Comparison of ENCODE assay signal across 11 cellular contexts in the genomic region with DNA sequence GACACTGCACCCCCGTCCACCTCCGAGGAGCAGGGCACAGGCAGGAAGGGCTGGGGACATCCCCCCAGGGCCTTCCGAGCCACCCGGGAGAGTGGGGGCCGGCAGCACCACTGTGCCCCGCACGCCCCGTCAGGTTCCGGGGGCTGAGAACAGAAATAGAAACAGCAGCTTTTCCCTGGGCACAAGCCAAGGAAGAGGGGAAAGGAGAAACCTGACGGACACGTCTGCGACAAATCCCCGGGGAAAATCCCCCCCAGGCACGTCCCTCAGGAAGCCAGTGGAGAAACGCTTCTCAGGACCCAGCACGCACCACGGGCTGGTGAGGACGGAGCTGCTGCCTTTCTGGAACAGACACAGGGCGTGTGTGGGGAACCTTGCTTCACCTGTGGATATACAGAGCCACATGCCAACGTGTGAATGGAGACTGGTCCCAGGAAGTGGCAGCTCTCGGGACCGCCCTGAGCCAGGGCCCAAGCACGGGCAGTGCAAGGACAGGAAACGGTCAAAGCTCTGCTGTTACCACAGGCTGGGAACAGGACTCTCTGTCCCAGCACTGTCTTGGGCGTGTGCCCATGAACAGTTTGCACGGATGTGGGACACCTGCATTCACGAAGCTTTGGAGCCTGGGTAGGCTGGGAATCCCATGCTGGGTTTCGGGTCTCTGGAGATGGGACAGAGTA. TPM values are rescaled to one million over a fixed set of nuclear protein-coding genes. Genes with fewer than 3 reads are reported as not detected.
DNase-seq lines count a peak whose midpoint lies in the region; ATAC-seq and TF ChIP-seq lines count a peak whose summit lies in the region.
"Had no signal": no experiment of that assay in that cellular context is flagged by ENCODE, and none has a peak within 500 bp of the region (broad histone marks: within the 10 kb centered on the region; RNA-seq: fewer than 3 reads in every experiment).

No MANE protein-coding gene starts in this region.

- BruUV-seq in MCF 10A (replicated peaks; lab: Mats Ljungman, UMichigan) = no TSS peak

- peaks cover 4% of the 10 kb centered on the region for H3K36me3 Mint-ChIP-seq in MCF 10A (ENCODE audit: insufficient read depth, unreplicated experiment)
- peaks cover 7 to 23% (median 16%) of the 10 kb centered on the region in 5 donors for H3K36me3 Mint-ChIP-seq in naive thymus-derived CD4-positive, alpha-beta T cell

- TF ChIP-seq CTCF in breast epithelium (IDR thresholded peaks at IDR 0.05) (no peak), MCF 10A (IDR thresholded peaks at IDR 0.05; ENCODE audit: unreplicated experiment) (no peak), esophagus muscularis mucosa (IDR thresholded peaks at IDR 0.05) (no peak), vagina (IDR thresholded peaks at IDR 0.05) (no peak)

- H3K4me3 ChIP-seq in breast epithelium (peak overlapping the region; percentile 68 to 91 (median 72)), esophagus muscularis mucosa (peak overlapping the region; percentile 64 to 71 (median 65)), vagina (peak overlapping the region; percentile 61 to 64)
- no peak overlapping the region for H3K4me3 ChIP-seq in naive thymus-derived CD4-positive, alpha-beta T cell (ENCODE audit: low read length)

- H3K9me3 ChIP-seq in breast epithelium = no peaks in the 10 kb centered on the region
- no peaks in the 10 kb centered on the region for H3K9me3 ChIP-seq in esophagus muscularis mucosa
- H3K9me3 ChIP-seq in naive thymus-derived CD4-positive, alpha-beta T cell (ENCODE audit: control insufficient read depth in 2 of 3, low read length in 3 of 3) = no peaks in the 10 kb centered on the region
- no peaks in the 10 kb centered on the region for H3K9me3 ChIP-seq in vagina

- CTCF ChIA-PET in MCF 10A (lab: Yijun Ruan, JAX) = interaction anchor here (0.6 kb wide), 1 partner anchor 185 kb away, joined by 3 read pairs; no protein-coding TSS in a partner anchor
- CTCF ChIA-PET in naive thymus-derived CD4-positive, alpha-beta T cell (lab: Charles Lee) = interaction anchor here (0.8 to 1.0 kb wide), 2 partner anchors 8 to 9 kb away, joined by 3 to 5 read pairs; no protein-coding TSS in a partner anchor

- no peaks in the 10 kb centered on the region for H3K4me1 Mint-ChIP-seq in MCF 10A (ENCODE audit: insufficient read depth, unreplicated experiment)
- peaks cover 28 to 56% (median 39%) of the 10 kb centered on the region in 7 donors for H3K4me1 Mint-ChIP-seq in naive thymus-derived CD4-positive, alpha-beta T cell

- no peaks in the 10 kb centered on the region for H3K36me3 ChIP-seq in breast epithelium
- peaks cover 0 to 23% (median 20%) of the 10 kb centered on the region in 4 donors for H3K36me3 ChIP-seq in esophagus muscularis mucosa
- H3K36me3 ChIP-seq in naive thymus-derived CD4-positive, alpha-beta T cell (ENCODE audit: control insufficient read depth in 2 of 3, insufficient read depth in 3 of 3, low read length in 3 of 3) = peaks cover 0 to 34% (median 7%) of the 10 kb centered on the region in 3 experiments
- H3K36me3 ChIP-seq in vagina = peaks cover 0 to 8% of the 10 kb centered on the region in 2 donors

- H3K27ac ChIP-seq in breast epithelium (peak overlapping the region; percentile 84 to 97), esophagus muscularis mucosa (replicated peaks in 1 of 4) (peak overlapping the region; percentile 84 to 90 (median 86)), vagina (peak overlapping the region; percentile 91)
- peak overlapping the region; percentile 84 for H3K27ac ChIP-seq in naive thymus-derived CD4-positive, alpha-beta T cell (ENCODE audit: low read depth, low read length)

- no peaks in the 10 kb centered on the region for H3K27me3 ChIP-seq in breast epithelium
- no peaks in the 10 kb centered on the region for H3K27me3 ChIP-seq in esophagus muscularis mucosa
- H3K27me3 ChIP-seq in naive thymus-derived CD4-positive, alpha-beta T cell (ENCODE audit: control insufficient read depth in 2 of 2, insufficient read depth in 2 of 2, low read length in 2 of 2) = no peaks in the 10 kb centered on the region
- no peaks in the 10 kb centered on the region for H3K27me3 ChIP-seq in vagina

- H3K27ac Mint-ChIP-seq in MCF 10A (ENCODE audit: low read depth, unreplicated experiment) = no peak overlapping the region
- H3K27ac Mint-ChIP-seq in naive thymus-derived CD4-positive, alpha-beta T cell = peak overlapping the region in 8 of 9 donors; percentile 82 to 97 (median 94)

- peak; percentile 92 for TF ChIP-seq EP300 in esophagus muscularis mucosa (IDR thresholded peaks at IDR 0.05)

- no peaks in the 10 kb centered on the region for H3K9me3 Mint-ChIP-seq in MCF 10A (ENCODE audit: unreplicated experiment)
- no peaks in the 10 kb centered on the region for H3K9me3 Mint-ChIP-seq in naive thymus-derived CD4-positive, alpha-beta T cell

- DNase-seq in breast epithelium (ENCODE audit: low spot score in 2 of 2) = peak; percentile 66 to 81
- DNase-seq in MCF 10A (ENCODE audit: unreplicated experiment) = no peak
- no peak for DNase-seq in esophagus muscularis mucosa (ENCODE audit: extremely low spot score)
- no peak for DNase-seq in naive thymus-derived CD4-positive, alpha-beta T cell
- DNase-seq in vagina (ENCODE audit: extremely low spot score in 2 of 2) = no peak
- no peak for DNase-seq in middle frontal gyrus (ENCODE audit: extremely low spot score, low spot score)
- DNase-seq: NCI-H1436 treated with DMSO at 0.1 percent for 48 hours had no signal

- no peaks in the 10 kb centered on the region for H3K27me3 Mint-ChIP-seq in MCF 10A (ENCODE audit: insufficient read depth, unreplicated experiment)
- peaks cover 0 to 3% (median 0%) of the 10 kb centered on the region in 5 donors for H3K27me3 Mint-ChIP-seq in naive thymus-derived CD4-positive, alpha-beta T cell

- H3K4me1 ChIP-seq in breast epithelium (peaks cover 17 to 24% of the 10 kb centered on the region in 2 donors), esophagus muscularis mucosa (peaks cover 61 to 91% (median 69%) of the 10 kb centered on the region in 4 donors), vagina (peaks cover 87% of the 10 kb centered on the region)
- H3K4me1 ChIP-seq in naive thymus-derived CD4-positive, alpha-beta T cell (ENCODE audit: control insufficient read depth in 2 of 2, insufficient read depth in 2 of 2, low read length in 2 of 2) = peaks cover 26 to 38% of the 10 kb centered on the region in 2 donors

- no peak overlapping the region for H3K4me3 Mint-ChIP-seq in MCF 10A (ENCODE audit: unreplicated experiment)
- H3K4me3 Mint-ChIP-seq in naive thymus-derived CD4-positive, alpha-beta T cell = peak overlapping the region; percentile 9 to 100 (median 96)

- intact Hi-C loops in breast epithelium (cut with DNase I; ENCODE audit: low total_unique reads) (loop anchor here (10.0 kb wide), 1 partner anchor 117 kb away; a partner anchor contains a TSS), MCF 10A (cut with micrococcal nuclease) (no loop called here), esophagus muscularis mucosa (cut with DNase I) (no loop called here), vagina (cut with DNase I) (loop anchor here (2.0 to 5.0 kb wide), 2 partner anchors 15 to 80 kb away; a partner anchor contains a TSS)
- intact Hi-C loops in naive thymus-derived CD4-positive, alpha-beta T cell (cut with micrococcal nuclease) = loop anchor here (2.0 to 10.0 kb wide), 4 partner anchors 39 to 240 kb away; a partner anchor contains a TSS

- no peak for ATAC-seq in naive thymus-derived CD4-positive, alpha-beta T cell
- no peak for ATAC-seq in GM19397 (IDR thresholded peaks at IDR 0.05; ENCODE audit: unreplicated experiment)
- ATAC-seq in GM19455 (IDR thresholded peaks at IDR 0.05; ENCODE audit: unreplicated experiment) = no peak

- 27% methylated on average over 26 of the region's 28 CpGs for WGBS in esophagus muscularis mucosa

- POLR2A ChIA-PET in MCF 10A (lab: Yijun Ruan, JAX) = no interaction called here
- POLR2A ChIA-PET in naive thymus-derived CD4-positive, alpha-beta T cell (lab: Charles Lee) = interaction anchor here (0.7 to 4.9 kb wide), 10 partner anchors 9 to 176 kb away, joined by 3 to 38 read pairs (median 7); a partner anchor contains a TSS

- TF ChIP-seq POLR2A in breast epithelium (IDR thresholded peaks at IDR 0.05) (no peak), esophagus muscularis mucosa (IDR thresholded peaks at IDR 0.05; ENCODE audit: low read depth) (no peak), vagina (IDR thresholded peaks at IDR 0.05) (no peak)

RNA-seq across cellular contexts. Expression of a gene that starts 1.2 kb away (rescaled TPM):
- 10 to 100 TPM; 27.8 to 37.0 (median 34.1) TPM for total RNA-seq in breast epithelium
- not detected in 2 replicates for total RNA-seq in MCF 10A (2022)
- total RNA-seq in esophagus muscularis mucosa = 10 to 100 TPM; 39.5 to 75.0 (median 57.1) TPM
- total RNA-seq in naive thymus-derived CD4-positive, alpha-beta T cell = 100 to 1,000 TPM in 2 of 5 experiments, 10 to 100 TPM in 3; 26.3 to 162 (median 47.5) TPM
- polyA plus RNA-seq in naive thymus-derived CD4-positive, alpha-beta T cell = 100 to 1,000 TPM; 152 to 186 TPM
- 33.1 TPM for total RNA-seq in vagina
- total RNA-seq: RPMI7951 had no signal

RNA-seq across cellular contexts. Expression of a gene that starts 39.1 kb away (rescaled TPM):
- total RNA-seq in breast epithelium (10 to 100 TPM; 15.2 to 27.5 (median 23.9) TPM), MCF 10A (2022) (27.7 and 31.3 TPM in 2 replicates), esophagus muscularis mucosa (10 to 100 TPM; 14.1 to 27.7 (median 18.4) TPM), vagina (23.8 TPM)
- 10 to 100 TPM; 46.9 to 58.9 (median 50.3) TPM for total RNA-seq in naive thymus-derived CD4-positive, alpha-beta T cell
- polyA plus RNA-seq in naive thymus-derived CD4-positive, alpha-beta T cell = 10 to 100 TPM; 10.5 to 18.7 TPM

RNA-seq across cellular contexts. Expression of a gene that starts 43.5 kb away (rescaled TPM):
- total RNA-seq in breast epithelium (not detected), MCF 10A (2022) (not detected in 2 replicates), esophagus muscularis mucosa (under 1 TPM in 3 of 4 donors, not detected in 1; 0.39 to 0.75 (median 0.66) TPM), vagina (not detected)
- total RNA-seq in naive thymus-derived CD4-positive, alpha-beta T cell = under 1 TPM in 2 of 5 experiments, not detected in 3; 0.24 to 0.64 TPM
- polyA plus RNA-seq in naive thymus-derived CD4-positive, alpha-beta T cell = not detected
- total RNA-seq: kidney epithelial cell, RPMI7951 had no signal

RNA-seq across cellular contexts. Expression of a gene that starts 57.4 kb away (rescaled TPM):
- total RNA-seq in breast epithelium = 10 to 100 TPM; 52.2 to 72.3 (median 71.4) TPM
- total RNA-seq in MCF 10A (2022) = 60.0 and 69.5 TPM in 2 replicates
- total RNA-seq in esophagus muscularis mucosa = 100 to 1,000 TPM in 1 of 4 donors, 10 to 100 TPM in 3; 41.5 to 130 (median 71.9) TPM
- 100 to 1,000 TPM in 4 of 5 experiments, 10 to 100 TPM in 1; 74.8 to 140 (median 115) TPM for total RNA-seq in naive thymus-derived CD4-positive, alpha-beta T cell
- polyA plus RNA-seq in naive thymus-derived CD4-positive, alpha-beta T cell = 10 to 100 TPM; 17.0 to 35.1 TPM
- 49.8 TPM for total RNA-seq in vagina

Comparison
In these comparisons a context has a peak if more than half of its experiments do, and no peak if none do; other contexts are left out.
1. DNase-seq: peak in breast epithelium (2 of 2); none in MCF 10A (single experiment), esophagus muscularis mucosa (single experiment), naive thymus-derived CD4-positive, alpha-beta T cell (0 of 9), vagina (0 of 2) and middle frontal gyrus (single experiment).
2. RNA of a gene that starts 1.2 kb away (total RNA-seq): 39.5 to 75.0 TPM in esophagus muscularis mucosa, 26.3 to 162 TPM in naive thymus-derived CD4-positive, alpha-beta T cell, 27.8 to 37.0 TPM in breast epithelium and 33.1 TPM in vagina (single experiment); not detected in MCF 10A; every median in the first group is over 10 times any median in the second.
3. intact Hi-C loops: an anchor here in breast epithelium (10.0 kb wide), naive thymus-derived CD4-positive, alpha-beta T cell (2.0 to 10.0 kb wide) and vagina (2.0 to 5.0 kb wide); none called in MCF 10A and esophagus muscularis mucosa.
4. Peak in every context shown above with its lines, with median percentiles within 50 percentile points of each other: H3K27ac ChIP-seq.